ENCODE assay signal across 1 cellular context in genomic region chr1:8122477-8123407, GRCh38.
A peak's percentile ranks its signal among the peaks of the same experiment; 100 is the strongest.
TF ChIP-seq lines count a peak whose summit lies in the region.

No MANE protein-coding gene starts in this region.

TF ChIP-seq in K562, 482 proteins besides CTCF, POLR2A, EP300 and RAD21 (continued from another document):
- TF ChIP-seq GATA2 (CRISPR knock-in tag; IDR thresholded peaks at IDR 0.05): peak; percentile 22; the same call in 1 of the 2 replicates
- TF ChIP-seq ZNF398 (CRISPR knock-in tag; IDR thresholded peaks at IDR 0.05): peak; percentile 92
- no peak for TF ChIP-seq ARHGAP35 (IDR thresholded peaks at IDR 0.05; ENCODE audit: partially characterized antibody)
- peak; percentile 80; the same call in 1 of the 2 replicates for TF ChIP-seq SMARCE1 (IDR thresholded peaks at IDR 0.05)
- peak; percentile 71 for TF ChIP-seq MEF2A (IDR thresholded peaks at IDR 0.05; ENCODE audit: control insufficient read depth, low read depth, low read length)
- peak; percentile 95 for TF ChIP-seq ZNF644 (tag; IDR thresholded peaks at IDR 0.05; ENCODE audit: low read depth)
- no peak for TF ChIP-seq DACH1 (IDR thresholded peaks at IDR 0.05; ENCODE audit: partially characterized antibody)
- peak; percentile 14 for TF ChIP-seq ZBTB8A (IDR thresholded peaks at IDR 0.05; ENCODE audit: partially characterized antibody)
- peak; percentile 83 for TF ChIP-seq NFE2L1 (tag; IDR thresholded peaks at IDR 0.05; ENCODE audit: borderline replicate concordance, low read depth)
- peak; percentile 82 for TF ChIP-seq TSHZ1 (CRISPR knock-in tag; IDR thresholded peaks at IDR 0.05)
- peak in 1 of 2 experiments; percentile 8; a peak in 3 of 4 replicates for TF ChIP-seq NRF1 (conservative IDR thresholded peaks at IDR 0.05 in 1 of 2, IDR thresholded peaks at IDR 0.05 in 1 of 2)
- TF ChIP-seq ZNF584 (CRISPR knock-in tag; IDR thresholded peaks at IDR 0.05; ENCODE audit: low read depth): peak; percentile 99
- TF ChIP-seq CXXC5 (CRISPR knock-in tag; IDR thresholded peaks at IDR 0.05): peak; percentile 92
- no peak for TF ChIP-seq ARID4B (CRISPR knock-in tag; IDR thresholded peaks at IDR 0.05)
- no peak for TF ChIP-seq MCM2 (IDR thresholded peaks at IDR 0.05; ENCODE audit: low read depth)
- TF ChIP-seq TFAP4 (CRISPR knock-in tag; IDR thresholded peaks at IDR 0.05; ENCODE audit: borderline replicate concordance): no peak
- peak; percentile 59; the same call in 1 of the 2 replicates for TF ChIP-seq E4F1 (CRISPR knock-in tag; IDR thresholded peaks at IDR 0.05; ENCODE audit: borderline replicate concordance)
- TF ChIP-seq NR1H2 (CRISPR knock-in tag; IDR thresholded peaks at IDR 0.05): no peak
- TF ChIP-seq ZFP36 (IDR thresholded peaks at IDR 0.05; ENCODE audit: low read depth, low read length, partially characterized antibody): no peak
- TF ChIP-seq MTA1 (IDR thresholded peaks at IDR 0.05; ENCODE audit: borderline replicate concordance): 0 out of 2 replicates have a peak, but pooled peaks have one; percentile 9
- peak; percentile 69 to 87; a peak in 2 of 4 replicates for TF ChIP-seq SRF (CRISPR knock-in tag; IDR thresholded peaks at IDR 0.05)
- TF ChIP-seq FOXJ2 (tag; IDR thresholded peaks at IDR 0.05): no peak
- peak; percentile 87; the same call in 1 of the 2 replicates for TF ChIP-seq ESRRB (CRISPR knock-in tag; IDR thresholded peaks at IDR 0.05; ENCODE audit: borderline replicate concordance)
- peak; percentile 94 for TF ChIP-seq ZNF41 (CRISPR knock-in tag; conservative IDR thresholded peaks at IDR 0.05)
- TF ChIP-seq ZC3H11A (IDR thresholded peaks at IDR 0.05; ENCODE audit: low read depth, low read length): no peak
- TF ChIP-seq GATAD2A (IDR thresholded peaks at IDR 0.05): peak; percentile 97; the same call in 1 of the 2 replicates
- no peak for TF ChIP-seq ZNF518B (CRISPR knock-in tag; IDR thresholded peaks at IDR 0.05)
- TF ChIP-seq ZNF3 (CRISPR knock-in tag; IDR thresholded peaks at IDR 0.05): no peak
- peak; percentile 86 for TF ChIP-seq ETV1 (tag; conservative IDR thresholded peaks at IDR 0.05; ENCODE audit: low read depth)
- peak; percentile 49; the same call in 1 of the 2 replicates for TF ChIP-seq SMARCA5 (IDR thresholded peaks at IDR 0.05)
- TF ChIP-seq BHLHE40 (IDR thresholded peaks at IDR 0.05; ENCODE audit: low read length): no peak
- TF ChIP-seq ETS2 (tag; IDR thresholded peaks at IDR 0.05; ENCODE audit: borderline replicate concordance, poor library complexity, severe bottlenecking): peak; percentile 93
- TF ChIP-seq XRCC4 (IDR thresholded peaks at IDR 0.05; ENCODE audit: extremely low read depth, insufficient read depth, insufficient read length): no peak
- peak; percentile 62 for TF ChIP-seq HDAC3 (IDR thresholded peaks at IDR 0.05; ENCODE audit: borderline replicate concordance, partially characterized antibody)
- peak; percentile 91 for TF ChIP-seq SMARCA4 (IDR thresholded peaks at IDR 0.05)
- TF ChIP-seq PHF8 (IDR thresholded peaks at IDR 0.05; ENCODE audit: borderline replicate concordance, low read length): no peak
- TF ChIP-seq KLF10 (CRISPR knock-in tag; IDR thresholded peaks at IDR 0.05): peak; percentile 22; the same call in 1 of the 2 replicates
- no peak for TF ChIP-seq ZNF133 (CRISPR knock-in tag; IDR thresholded peaks at IDR 0.05)
TF ChIP-seq in K562: peak in this region for 191.
